26 cellular contexts compared by ENCODE assay signal in genomic region chr6:47481806-47482205, GRCh38. TPM values are rescaled to one million over a fixed set of nuclear protein-coding genes. Genes with fewer than 3 reads are reported as not detected.
A peak's percentile ranks its signal among the peaks of the same experiment; 100 is the strongest.
DNase-seq lines count a peak whose midpoint lies in the region; ATAC-seq, FAIRE-seq and TF ChIP-seq lines count a peak whose summit lies in the region.
"Had no signal": no experiment of that assay in that cellular context is flagged by ENCODE, and none has a peak within 500 bp of the region (broad histone marks: within the 10 kb centered on the region; RNA-seq: fewer than 3 reads in every experiment).

No MANE protein-coding gene starts in this region.

- intact Hi-C loops in K562 (cut with micrococcal nuclease): no loop called here

- no peak for FAIRE-seq in K562 (lab: Jason Lieb, UNC)
- no peak for FAIRE-seq in D721Med (lab: Jason Lieb, UNC)
- FAIRE-seq: H54, RCC 7860, urothelium cell line had no signal

- peaks cover 5% of the 10 kb centered on the region; the same call in 1 of the 2 replicates for H3F3A ChIP-seq in DOHH2 (ENCODE audit: control insufficient read depth, insufficient read depth)
- H3F3A ChIP-seq in Loucy (ENCODE audit: low read depth): 0 out of 2 replicates have a peak, but pooled peaks cover 3% of the 10 kb centered on the region
- peaks cover 21% of the 10 kb centered on the region for H3F3A ChIP-seq in neural progenitor cell (ENCODE audit: low read depth)

- H3K27me3 Mint-ChIP-seq in neural progenitor cell (ENCODE audit: insufficient read depth, low read depth): peaks cover 2% of the 10 kb centered on the region
- H3K27me3 Mint-ChIP-seq in activated T-cell treated with anti-CD3 and anti-CD28 coated beads, Interleukin-2, amount 50 U/mL, for 72 hours (ENCODE audit: low read depth): no peaks in the 10 kb centered on the region
- H3K27me3 Mint-ChIP-seq: activated CD8-positive, alpha-beta T cell treated with anti-CD3 and anti-CD28 coated beads for 36 hours; IgD-negative memory B cell; stimulated activated naive B cell treated with anti-CD40 and anti-IgM and Interleukin-4, amounts not matched to agents 10 μg/mL and 1 μg/mL and 100 μg/mL, for 72 hours had no signal

- H3K4me3 ChIP-seq in DOHH2 (ENCODE audit: low read length) (peak overlapping the region; percentile 41), Loucy (ENCODE audit: low read length, poor library complexity, severe bottlenecking) (peak overlapping the region; percentile 49), K562 (no peak overlapping the region), neural progenitor cell (no peak overlapping the region)
- H3K4me3 ChIP-seq: adrenal gland, SJCRH30, suprapubic skin had no signal

- peaks cover 93% of the 10 kb centered on the region for H3K79me2 ChIP-seq in DOHH2 (ENCODE audit: control insufficient read depth, low read length)
- peaks cover 84% of the 10 kb centered on the region for H3K79me2 ChIP-seq in Loucy (ENCODE audit: insufficient read depth, low read length)
- H3K79me2 ChIP-seq in K562 (ENCODE audit: control insufficient read depth, insufficient read depth, low read length): peaks cover 100% of the 10 kb centered on the region
- H3K79me2 ChIP-seq in neural progenitor cell (ENCODE audit: low read depth): peaks cover 87% of the 10 kb centered on the region

- H3K9me2 ChIP-seq in DOHH2 (replicated peaks; ENCODE audit: control insufficient read depth, low read length) (no peaks in the 10 kb centered on the region), Loucy (replicated peaks; ENCODE audit: low read depth, low read length) (no peaks in the 10 kb centered on the region)

- peaks cover 3% of the 10 kb centered on the region for H3K36me3 Mint-ChIP-seq in neural progenitor cell
- H3K36me3 Mint-ChIP-seq in activated T-cell treated with anti-CD3 and anti-CD28 coated beads, Interleukin-2, amount 50 U/mL, for 72 hours (ENCODE audit: insufficient read depth in 2 of 2): peaks cover 3 to 7% of the 10 kb centered on the region in 2 donors
- H3K36me3 Mint-ChIP-seq: IgD-negative memory B cell had no signal

- no peak for TF ChIP-seq RAD21 in K562 (CRISPR knock-in tag; conservative IDR thresholded peaks at IDR 0.05 in 1 of 2, IDR thresholded peaks at IDR 0.05 in 1 of 2)

- H3K4me1 Mint-ChIP-seq in neural progenitor cell: peaks cover 19% of the 10 kb centered on the region
- H3K4me1 Mint-ChIP-seq in activated T-cell treated with anti-CD3 and anti-CD28 coated beads, Interleukin-2, amount 50 U/mL, for 72 hours (ENCODE audit: low read depth): peaks cover 75% of the 10 kb centered on the region

- TF ChIP-seq CTCF in DOHH2 (IDR thresholded peaks at IDR 0.05; ENCODE audit: low read depth, low read length, poor library complexity, severe bottlenecking): no peak
- TF ChIP-seq CTCF in Loucy (conservative IDR thresholded peaks at IDR 0.05; ENCODE audit: low read length): no peak
- no peak for TF ChIP-seq CTCF in K562 (IDR thresholded peaks at IDR 0.05 in 2 of 3, conservative IDR thresholded peaks at IDR 0.05 in 1 of 3; ENCODE audit: insufficient read depth in 2 of 3, low read depth in 1 of 3, low read length in 3 of 3)
- no peak for TF ChIP-seq CTCF in neural progenitor cell (IDR thresholded peaks at IDR 0.05)
- TF ChIP-seq CTCF in D721Med (IDR thresholded peaks at IDR 0.05; ENCODE audit: insufficient read depth, missing control alignments): no peak

- TF ChIP-seq POLR2A in K562 (conservative IDR thresholded peaks at IDR 0.05): no peak

- H3K4me1 ChIP-seq in DOHH2 (ENCODE audit: control insufficient read depth, low read length) (peaks cover 53% of the 10 kb centered on the region), Loucy (ENCODE audit: insufficient read depth, low read length, poor library complexity, severe bottlenecking) (peaks cover 63% of the 10 kb centered on the region), K562 (replicated peaks in 1 of 2; ENCODE audit: control insufficient read depth in 2 of 2, insufficient read depth in 2 of 2, low read length in 2 of 2) (peaks cover 25 to 40% of the 10 kb centered on the region in 2 experiments), neural progenitor cell (peaks cover 41% of the 10 kb centered on the region)
- H3K4me1 ChIP-seq: SJCRH30 had no signal

- BruUV-seq in K562 (replicated peaks; lab: Mats Ljungman, UMichigan): no TSS peak

- H3K9ac ChIP-seq in Loucy (ENCODE audit: low read depth, low read length, poor library complexity, severe bottlenecking): no peak overlapping the region
- peak overlapping the region in 1 of 2 experiments; percentile 56; a peak in 1 of 4 replicates for H3K9ac ChIP-seq in K562 (ENCODE audit: insufficient read depth in 1 of 2, low read depth in 2 of 2, low read length in 2 of 2)
- H3K9ac ChIP-seq in neural progenitor cell: no peak overlapping the region

- no peak overlapping the region for H3K4me3 Mint-ChIP-seq in neural progenitor cell
- no peak overlapping the region for H3K4me3 Mint-ChIP-seq in activated T-cell treated with anti-CD3 and anti-CD28 coated beads, Interleukin-2, amount 50 U/mL, for 72 hours
- H3K4me3 Mint-ChIP-seq: activated CD8-positive, alpha-beta T cell treated with anti-CD3 and anti-CD28 coated beads for 36 hours; stimulated activated naive B cell treated with anti-CD40 and anti-IgM and Interleukin-4, amounts not matched to agents 10 μg/mL and 1 μg/mL and 100 μg/mL, for 72 hours had no signal

- no peaks in the 10 kb centered on the region for H3K9me1 ChIP-seq in K562 (ENCODE audit: control insufficient read depth, insufficient read depth, low read length)

- H3K4me2 ChIP-seq in DOHH2 (ENCODE audit: low read length) (peak overlapping the region; percentile 60), Loucy (ENCODE audit: low read depth, low read length, poor library complexity, severe bottlenecking) (peak overlapping the region; percentile 70), K562 (ENCODE audit: insufficient read depth, low read length) (peak overlapping the region; percentile 21; the same call in 1 of the 2 replicates), neural progenitor cell (peak overlapping the region; percentile 6)

- ATAC-seq in K562: no peak
- ATAC-seq in activated T-cell treated with anti-CD3 and anti-CD28 coated beads, Interleukin-2, amount 50 U/mL, for 72 hours (replicated peaks in 1 of 2): no peak
- ATAC-seq: activated CD8-positive, alpha-beta T cell treated with anti-CD3 and anti-CD28 coated beads for 36 hours; sciatic nerve; stimulated activated naive B cell treated with anti-CD40 and anti-IgM and Interleukin-4, amounts not matched to agents 10 μg/mL and 1 μg/mL and 100 μg/mL, for 72 hours had no signal

- no peak for TF ChIP-seq EP300 in K562 (IDR thresholded peaks at IDR 0.05; ENCODE audit: low read length)

- H3K36me3 ChIP-seq in DOHH2 (ENCODE audit: control insufficient read depth, low read length): peaks cover 15% of the 10 kb centered on the region
- H3K36me3 ChIP-seq in Loucy (ENCODE audit: insufficient read depth, low read length): no peaks in the 10 kb centered on the region
- peaks cover 10% of the 10 kb centered on the region; the same call in 2 of the 3 replicates for H3K36me3 ChIP-seq in K562 (ENCODE audit: control insufficient read depth, insufficient read depth, low read length)
- no peaks in the 10 kb centered on the region for H3K36me3 ChIP-seq in neural progenitor cell
- H3K36me3 ChIP-seq: adrenal gland, brain microvascular endothelial cell, SJCRH30, suprapubic skin had no signal

- H3K27ac Mint-ChIP-seq in neural progenitor cell: no peak overlapping the region
- no peak overlapping the region for H3K27ac Mint-ChIP-seq in activated T-cell treated with anti-CD3 and anti-CD28 coated beads, Interleukin-2, amount 50 U/mL, for 72 hours
- H3K27ac Mint-ChIP-seq: activated CD8-positive, alpha-beta T cell treated with anti-CD3 and anti-CD28 coated beads for 36 hours; IgD-negative memory B cell; stimulated activated naive B cell treated with anti-CD40 and anti-IgM and Interleukin-4, amounts not matched to agents 10 μg/mL and 1 μg/mL and 100 μg/mL, for 72 hours had no signal

- DNase-seq in K562 (ENCODE audit: extremely low read depth in 1 of 4, low spot score in 3 of 4) (no peak), neural progenitor cell (ENCODE audit: low spot score) (no peak), DMS153 (lab: John Stamatoyannopoulos, UW) (no peak), D721Med (ENCODE audit: insufficient read length, low spot score) (no peak)
- no peak for DNase-seq in activated T-cell treated with anti-CD3 and anti-CD28 coated beads, Interleukin-2, amount 50 U/mL, for 72 hours
- DNase-seq: activated CD8-positive, alpha-beta T cell treated with anti-CD3 and anti-CD28 coated beads for 36 hours; activated gamma-delta T cell; adrenal gland; brain microvascular endothelial cell; glutamatergic neuron; kidney glomerular epithelial cell; NCI-H1092 treated with DMSO at 0.1 percent for 48 hours; NCI-H1930; NCI-H524 treated with DMSO at 0.1 percent for 48 hours; posterior cingulate gyrus; SJCRH30; stimulated activated CD4-positive, alpha-beta T cell treated with anti-CD3 and anti-CD28 coated beads, Interleukin-4, amount 100 ng/mL, for 4 hours; stimulated activated naive B cell treated with anti-CD40 and anti-IgM and Interleukin-4, amounts not matched to agents 10 μg/mL and 1 μg/mL and 100 μg/mL, for 72 hours had no signal

- POLR2A ChIA-PET in K562 (lab: Yijun Ruan, JAX): interaction anchor here (1.5 kb wide), 1 partner anchor 11 kb away, joined by 6 read pairs; no protein-coding TSS in a partner anchor

- no peaks in the 10 kb centered on the region for H3K9me3 ChIP-seq in DOHH2 (ENCODE audit: control insufficient read depth, insufficient read depth, low read length)
- H3K9me3 ChIP-seq in Loucy (ENCODE audit: insufficient read depth, low read depth, low read length): no peaks in the 10 kb centered on the region
- H3K9me3 ChIP-seq in K562 (replicated peaks; ENCODE audit: control insufficient read depth, insufficient read depth, low read depth, low read length): no peaks in the 10 kb centered on the region
- H3K9me3 ChIP-seq in neural progenitor cell (ENCODE audit: low read depth): no peaks in the 10 kb centered on the region
- H3K9me3 ChIP-seq: adrenal gland, SJCRH30, suprapubic skin had no signal

- CTCF ChIA-PET in K562 (lab: Yijun Ruan, JAX; ENCODE audit: low intra/inter-chr PET ratio): no interaction called here

- H3K27me3 ChIP-seq in DOHH2 (ENCODE audit: control insufficient read depth, low read length) (no peaks in the 10 kb centered on the region), Loucy (ENCODE audit: insufficient read depth, low read length, poor library complexity, severe bottlenecking) (no peaks in the 10 kb centered on the region), K562 (ENCODE audit: control insufficient read depth in 2 of 2, insufficient read depth in 2 of 2, low read length in 2 of 2) (no peaks in the 10 kb centered on the region), neural progenitor cell (no peaks in the 10 kb centered on the region)
- H3K27me3 ChIP-seq: adrenal gland, brain microvascular endothelial cell, suprapubic skin had no signal

- in situ Hi-C loops in K562 (cut with MboI): no loop called here

- H3K9me3 Mint-ChIP-seq in neural progenitor cell: no peaks in the 10 kb centered on the region
- H3K9me3 Mint-ChIP-seq in activated T-cell treated with anti-CD3 and anti-CD28 coated beads, Interleukin-2, amount 50 U/mL, for 72 hours: no peaks in the 10 kb centered on the region
- H3K9me3 Mint-ChIP-seq: activated CD8-positive, alpha-beta T cell treated with anti-CD3 and anti-CD28 coated beads for 36 hours; IgD-negative memory B cell; stimulated activated naive B cell treated with anti-CD40 and anti-IgM and Interleukin-4, amounts not matched to agents 10 μg/mL and 1 μg/mL and 100 μg/mL, for 72 hours had no signal

- H2AFZ ChIP-seq in Loucy (ENCODE audit: low read length) (no peak overlapping the region), K562 (ENCODE audit: low read depth, low read length) (no peak overlapping the region), neural progenitor cell (replicated peaks) (no peak overlapping the region)

- H3K27ac ChIP-seq in DOHH2 (ENCODE audit: low read depth, low read length): peak overlapping the region; percentile 50
- no peak overlapping the region for H3K27ac ChIP-seq in K562 (ENCODE audit: extremely low read depth, low read depth, low read length)
- no peak overlapping the region for H3K27ac ChIP-seq in neural progenitor cell
- H3K27ac ChIP-seq: adrenal gland, brain microvascular endothelial cell, SJCRH30, suprapubic skin had no signal

- H4K20me1 ChIP-seq in DOHH2 (ENCODE audit: control insufficient read depth, insufficient read depth, low read depth, low read length): peaks cover 26% of the 10 kb centered on the region; the same call in 1 of the 2 replicates
- peaks cover 75% of the 10 kb centered on the region for H4K20me1 ChIP-seq in Loucy (ENCODE audit: insufficient read depth, low read length, poor library complexity, severe bottlenecking)
- peaks cover 23% of the 10 kb centered on the region for H4K20me1 ChIP-seq in K562 (replicated peaks; ENCODE audit: control insufficient read depth, insufficient read depth, low read length)
- H4K20me1 ChIP-seq in neural progenitor cell (ENCODE audit: low read depth): peaks cover 61% of the 10 kb centered on the region

RNA-seq across cellular contexts. Expression of gene CD2AP, which starts 4.2 kb away (rescaled TPM):
- 24.9 and 139 TPM in 2 replicates for total RNA-seq in K562 (2011; cell fraction: chromatin; rRNA removed; ENCODE audit: low replicate concordance)
- 13.0 and 23.4 TPM in 2 replicates for total RNA-seq in K562 (2011; cell fraction: nucleolus; rRNA removed)
- 36.8 and 45.6 TPM in 2 replicates for total RNA-seq in K562 (2011; cell fraction: nucleoplasm; rRNA removed)
- total RNA-seq in K562 (2014; rRNA removed) (31.4 and 38.7 TPM in 2 replicates), K562 (2014; rRNA removed; fragmentation: Illumina TruSeq; extraction: Trizol) (69.7 and 81.5 TPM in 2 replicates), K562 (2015; rRNA removed; fragmentation: Illumina TruSeq; extraction: Trizol) (63.8 and 68.9 TPM in 2 replicates), K562 (2021) (41.3 TPM in 2 replicates), neural progenitor cell (ENCODE audit: low replicate concordance) (32.7 and 55.3 TPM in 2 replicates)
- polyA plus RNA-seq in K562 (2011; rRNA removed) (20.8 and 35.5 TPM in 2 replicates), K562 (2014; fragmentation: Illumina TruSeq; extraction: Trizol) (35.6 and 50.2 TPM in 2 replicates), K562 (2014; fragmentation: Nextera tagmentation; extraction: Ambion mirVana) (10 to 100 TPM in 1 of 2 experiments, 1 to 10 TPM in 1; 9.4 to 15.9 TPM), K562 (2014; rRNA removed) (23.8 and 25.9 TPM in 2 replicates)
- polyA plus RNA-seq in K562 (2011; cell fraction: cytosol; rRNA removed): 3.8 and 7.0 TPM in 2 replicates
- 10.8 and 13.3 TPM in 2 replicates for polyA plus RNA-seq in K562 (2011; cell fraction: nucleus; rRNA removed)
- 24.5 and 29.3 TPM in 2 replicates for polyA plus RNA-seq in K562 (2012)
- polyA minus RNA-seq in K562 (2011; rRNA and poly(A)+ RNA removed): 47.6 and 49.9 TPM in 2 replicates
- 14.7 and 22.0 TPM in 2 replicates for polyA minus RNA-seq in K562 (2011; cell fraction: cytosol; rRNA and poly(A)+ RNA removed)
- 37.4 and 69.4 TPM in 2 replicates for polyA minus RNA-seq in K562 (2011; cell fraction: nucleus; rRNA and poly(A)+ RNA removed)
- 10 to 100 TPM; 29.3 to 29.5 TPM for total RNA-seq in activated T-cell treated with anti-CD3 and anti-CD28 coated beads, Interleukin-2, amount 50 U/mL, for 72 hours

Comparison
In these comparisons a context has a peak if more than half of its experiments do, and no peak if none do; other contexts are left out.
1. H3K4me2 ChIP-seq: peak in every context shown above with its lines; median percentile 70 in Loucy; 60 in DOHH2; 21 in K562; 6 in neural progenitor cell.
2. H3K4me3 ChIP-seq: peak in DOHH2 (single experiment) and Loucy (single experiment); none in K562 (single experiment) and neural progenitor cell (single experiment).